ENCODE assay signal across 12 cellular contexts in the genomic region with DNA sequence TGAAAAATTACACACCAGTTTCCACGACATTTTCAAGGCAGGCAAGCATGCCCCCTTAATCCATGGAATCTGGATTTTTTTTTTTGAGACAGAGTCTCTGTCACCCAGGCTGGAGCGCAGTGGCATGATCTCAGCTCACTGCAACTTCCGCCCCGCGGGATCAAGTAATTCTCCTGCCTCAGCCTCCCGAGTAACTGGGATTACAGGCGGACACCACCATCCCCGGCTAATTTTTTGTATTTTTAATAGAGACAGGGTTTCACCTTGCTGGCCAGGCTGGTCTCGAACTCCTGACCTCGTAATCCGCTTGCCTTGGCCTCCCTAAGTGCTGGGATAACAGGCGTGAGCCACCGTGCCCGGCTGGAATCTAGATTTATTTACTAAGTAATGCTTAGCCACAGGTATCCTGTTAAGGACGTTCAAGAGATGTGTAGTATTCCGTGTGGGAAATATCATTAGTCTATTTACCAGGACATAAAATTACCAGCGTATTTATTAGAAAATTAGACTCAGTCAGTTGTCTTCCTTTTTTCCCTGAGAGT. TPM values are rescaled to one million over a fixed set of nuclear protein-coding genes. Genes with fewer than 3 reads are reported as not detected.
DNase-seq lines count a peak whose midpoint lies in the region; ATAC-seq, FAIRE-seq and TF ChIP-seq lines count a peak whose summit lies in the region.
"Had no signal": no experiment of that assay in that cellular context is flagged by ENCODE, and none has a peak within 500 bp of the region (broad histone marks: within the 10 kb centered on the region; RNA-seq: fewer than 3 reads in every experiment).

No MANE protein-coding gene starts in this region.

- BruUV-seq in GM12878 (replicated peaks; lab: Mats Ljungman, UMichigan) = no TSS peak

- H3K4me1 ChIP-seq in GM12878 (ENCODE audit: control insufficient read depth, insufficient read depth, low read length) (no peaks in the 10 kb centered on the region), psoas muscle (no peaks in the 10 kb centered on the region)

- H3K36me3 ChIP-seq in GM12878 (ENCODE audit: control insufficient read depth in 2 of 2, insufficient read depth in 2 of 2, low read length in 1 of 2) = peaks cover 0 to 8% of the 10 kb centered on the region in 2 experiments; a peak in 1 of 4 replicates
- no peaks in the 10 kb centered on the region for H3K36me3 ChIP-seq in psoas muscle (ENCODE audit: insufficient read depth in 1 of 2, low read depth in 1 of 2)

- peaks cover 78% of the 10 kb centered on the region for H3K79me2 ChIP-seq in GM12878 (ENCODE audit: control insufficient read depth, insufficient read depth, low read length)

- H3K27me3 ChIP-seq in GM12878 (replicated peaks in 1 of 2; ENCODE audit: control insufficient read depth in 2 of 2, insufficient read depth in 2 of 2, low read length in 1 of 2) (no peaks in the 10 kb centered on the region), psoas muscle (ENCODE audit: insufficient read depth in 3 of 3, low read length in 2 of 3) (no peaks in the 10 kb centered on the region)

- POLR2A ChIA-PET in GM12878 (lab: Charles Lee) = interaction anchor here (1.9 to 2.3 kb wide), 3 partner anchors 25 to 32 kb away, joined by 8 to 20 read pairs (median 14); partner anchors contain the start of gene IFI44L

- no peaks in the 10 kb centered on the region for H3K27me3 Mint-ChIP-seq in CD14-positive monocyte (ENCODE audit: low read depth in 3 of 3)

- no peak for TF ChIP-seq POLR2A in GM12878 (IDR thresholded peaks at IDR 0.05; ENCODE audit: low read depth, low read length)

- H2AFZ ChIP-seq in GM12878 (ENCODE audit: control insufficient read depth, low read depth, low read length) = no peak overlapping the region

- in situ Hi-C loops in GM12878 (cut with MboI) = no loop called here

- CTCF ChIA-PET in GM12878 (lab: Yijun Ruan, JAX) = interaction anchor here (1.4 kb wide), 1 partner anchor 26 kb away, joined by 4 read pairs; no protein-coding TSS in a partner anchor

- peak overlapping the region; percentile 78 for H3K4me3 ChIP-seq in GM12864 (ENCODE audit: low read depth, low read length)
- H3K4me3 ChIP-seq in GM12878 = peak overlapping the region; percentile 95
- peak overlapping the region; percentile 59 for H3K4me3 ChIP-seq in psoas muscle

- ATAC-seq in GM12878 (no peak), psoas muscle (no peak), GM19035 (IDR thresholded peaks at IDR 0.05; ENCODE audit: unreplicated experiment) (no peak)
- ATAC-seq: Panc1 had no signal

- H3K36me3 Mint-ChIP-seq in CD14-positive monocyte = peaks cover 20 to 36% of the 10 kb centered on the region in 2 donors

- H3K9me3 ChIP-seq in GM12878 (replicated peaks; ENCODE audit: control insufficient read depth, insufficient read depth, low read length) (peaks cover 10% of the 10 kb centered on the region), psoas muscle (no peaks in the 10 kb centered on the region)

- H3K4me2 ChIP-seq in GM12878 (ENCODE audit: control insufficient read depth, insufficient read depth) = peak overlapping the region; percentile 78

- H3K4me3 Mint-ChIP-seq in CD14-positive monocyte = peak overlapping the region; percentile 48 to 88

- DNase-seq in CD14-positive monocyte (ENCODE audit: low spot score) (no peak), GM12864 (ENCODE audit: low read depth) (no peak), GM12878 (ENCODE audit: low read depth, low spot score) (no peak), psoas muscle (no peak), NCI-H2171 treated with DMSO at 0.1 percent for 48 hours (lab: John Stamatoyannopoulos, UW) (no peak), ecto neural progenitor cell (ENCODE audit: low spot score) (no peak)
- DNase-seq: activated gamma-delta T cell, cortex of kidney, DMS153, NCI-H2227 treated with DMSO at 0.1 percent for 48 hours had no signal

- peak overlapping the region; percentile 84 for H3K9ac ChIP-seq in GM12878 (ENCODE audit: control insufficient read depth, insufficient read depth, low read length)

- no peak for TF ChIP-seq RAD21 in GM12878 (IDR thresholded peaks at IDR 0.05; ENCODE audit: insufficient read depth, low read depth, low read length)

- peaks cover 10 to 19% (median 17%) of the 10 kb centered on the region in 7 donors for H3K9me3 Mint-ChIP-seq in CD14-positive monocyte

- H3K27ac Mint-ChIP-seq in CD14-positive monocyte = peak overlapping the region in 1 of 7 donors; percentile 81

- H4K20me1 ChIP-seq in GM12878 (ENCODE audit: control insufficient read depth, insufficient read depth) = no peaks in the 10 kb centered on the region

- intact Hi-C loops in CD14-positive monocyte (cut with micrococcal nuclease) = no loop called here
- intact Hi-C loops in GM12878 (cut with micrococcal nuclease; ENCODE audit: unreplicated experiment) = loop anchor here (1.0 to 5.0 kb wide), 3 partner anchors 28 to 675 kb away; partner anchors contain the start of gene FUBP1
- intact Hi-C loops in psoas muscle (cut with DNase I) = no loop called here

- FAIRE-seq in GM12878 (lab: Jason Lieb, UNC) = no peak

- 55% methylated on average over 17 of the region's 17 CpGs for WGBS in GM12878 (ENCODE audit: insufficient coverage, insufficient replicate concordance, low lambda C conversion rate, missing lambda C conversion rate)
- WGBS in psoas muscle, 3 donors = 77 to 81% (median 79%) methylated on average over 17 of the region's 17 CpGs

- SMC1A ChIA-PET in GM12878 (lab: Charles Lee; ENCODE audit: uncharacterized antibody, unreplicated experiment) = interaction anchor here (1.0 to 1.7 kb wide), 4 partner anchors 24 to 30 kb away, joined by 3 to 14 read pairs (median 4); no protein-coding TSS in a partner anchor

- peaks cover 40% of the 10 kb centered on the region for H3K4me1 Mint-ChIP-seq in CD14-positive monocyte

- RAD21 ChIA-PET in GM12878 (lab: Charles Lee; ENCODE audit: unreplicated experiment) = interaction anchor here (0.9 to 1.2 kb wide), 3 partner anchors 25 to 35 kb away, joined by 3 to 4 read pairs (median 4); partner anchors contain the start of gene IFI44L

- TF ChIP-seq CTCF in CD14-positive monocyte (IDR thresholded peaks at IDR 0.05) (no peak), GM12864 (IDR thresholded peaks at IDR 0.05; ENCODE audit: low read depth, low read length, missing control alignments) (no peak), GM12878 (IDR thresholded peaks at IDR 0.05 in 2 of 3, conservative IDR thresholded peaks at IDR 0.05 in 1 of 3; ENCODE audit: control insufficient read depth in 2 of 3, extremely low read depth in 1 of 3, insufficient read depth in 1 of 3, low read depth in 3 of 3, low read length in 3 of 3) (no peak), psoas muscle (IDR thresholded peaks at IDR 0.05) (no peak)

- H3K27ac ChIP-seq in GM12878 (ENCODE audit: control insufficient read depth, insufficient read depth) = peak overlapping the region; percentile 82
- peak overlapping the region; percentile 54 for H3K27ac ChIP-seq in psoas muscle

- no peak for TF ChIP-seq EP300 in GM12878 (IDR thresholded peaks at IDR 0.05; ENCODE audit: borderline replicate concordance in 1 of 2, control insufficient read depth in 1 of 2, low read depth in 2 of 2, low read length in 2 of 2)

TF ChIP-seq in GM12878, 131 proteins besides CTCF, POLR2A, EP300 and RAD21 (continues in another document):
- TF ChIP-seq IKZF2 (IDR thresholded peaks at IDR 0.05) (0 out of 4 replicates have a peak, but pooled peaks of 1 of the 2 experiments have one; percentile 15), POLR2AphosphoS5 (IDR thresholded peaks at IDR 0.05; ENCODE audit: low read length) (peak; percentile 50; the same call in 1 of the 2 replicates), IKZF1 (conservative IDR thresholded peaks at IDR 0.05) (0 out of 2 replicates have a peak, but pooled peaks have one; percentile 24), YBX1 (IDR thresholded peaks at IDR 0.05) (no peak)

RNA-seq across cellular contexts. Expression of gene IFI44, which starts 2.5 kb away (rescaled TPM):
- polyA plus RNA-seq in CD14-positive monocyte = 10 to 100 TPM; 23.0 to 35.5 TPM
- total RNA-seq in GM12878 (2013; cell fraction: nucleolus; rRNA removed) = 142 and 145 TPM in 2 replicates
- 67.2 and 97.3 TPM in 2 replicates for total RNA-seq in GM12878 (2014; rRNA removed)
- total RNA-seq in GM12878 (2014; rRNA removed; fragmentation: Illumina TruSeq; extraction: Trizol) = 106 and 119 TPM in 2 replicates
- total RNA-seq in GM12878 (2021) = 74.0 and 79.2 TPM in 2 replicates
- 56.8 TPM for polyA plus RNA-seq in GM12878 (2011; ENCODE audit: low read depth)
- 272 and 466 TPM in 2 replicates for polyA plus RNA-seq in GM12878 (2011; rRNA removed)
- polyA plus RNA-seq in GM12878 (2011; cell fraction: cytosol; rRNA removed) = 65.6 and 77.9 TPM in 2 replicates
- polyA plus RNA-seq in GM12878 (2011; cell fraction: nucleus; rRNA removed) = 234 and 256 TPM in 2 replicates
- polyA plus RNA-seq in GM12878 (2012) = 83.6 and 95.2 TPM in 2 replicates
- polyA plus RNA-seq in GM12878 (2014; fragmentation: Illumina TruSeq; extraction: Trizol) = 120 and 175 TPM in 2 replicates
- 100 to 1,000 TPM in 1 of 2 experiments, 10 to 100 TPM in 1; 75.6 to 125 TPM for polyA plus RNA-seq in GM12878 (2014; fragmentation: Nextera tagmentation; extraction: Ambion mirVana)
- polyA plus RNA-seq in GM12878 (2014; rRNA removed) = 111 and 139 TPM in 2 replicates
- polyA plus RNA-seq in GM12878 (2016; fragmentation: Nextera tagmentation; extraction: Ambion mirVana) = 10 to 100 TPM; 37.7 to 40.9 TPM
- 94.7 and 151 TPM in 2 replicates for polyA minus RNA-seq in GM12878 (2011; rRNA and poly(A)+ RNA removed)
- polyA minus RNA-seq in GM12878 (2011; cell fraction: cytosol; rRNA and poly(A)+ RNA removed) = 40.8 and 52.7 TPM in 2 replicates
- 112 and 120 TPM in 2 replicates for polyA minus RNA-seq in GM12878 (2011; cell fraction: nucleus; rRNA and poly(A)+ RNA removed)
- 1 to 10 TPM; 3.3 to 6.8 (median 4.0) TPM for total RNA-seq in psoas muscle
- polyA plus RNA-seq in psoas muscle = 1 to 10 TPM; 3.3 to 5.0 (median 4.3) TPM

RNA-seq across cellular contexts. Expression of gene IFI44L, which starts 31.8 kb away (rescaled TPM):
- 10 to 100 TPM in 1 of 2 donors, 1 to 10 TPM in 1; 8.6 to 11.0 TPM for polyA plus RNA-seq in CD14-positive monocyte
- 614 and 643 TPM in 2 replicates for total RNA-seq in GM12878 (2013; cell fraction: nucleolus; rRNA removed)
- 150 and 212 TPM in 2 replicates for total RNA-seq in GM12878 (2014; rRNA removed)
- total RNA-seq in GM12878 (2014; rRNA removed; fragmentation: Illumina TruSeq; extraction: Trizol) = 243 and 303 TPM in 2 replicates
- 187 and 193 TPM in 2 replicates for total RNA-seq in GM12878 (2021)
- polyA plus RNA-seq in GM12878 (2011; ENCODE audit: low read depth) = 135 TPM
- 371 and 634 TPM in 2 replicates for polyA plus RNA-seq in GM12878 (2011; rRNA removed)
- polyA plus RNA-seq in GM12878 (2011; cell fraction: cytosol; rRNA removed) = 91.6 and 111 TPM in 2 replicates
- 333 and 408 TPM in 2 replicates for polyA plus RNA-seq in GM12878 (2011; cell fraction: nucleus; rRNA removed)
- 177 and 266 TPM in 2 replicates for polyA plus RNA-seq in GM12878 (2012)
- polyA plus RNA-seq in GM12878 (2014; fragmentation: Illumina TruSeq; extraction: Trizol) = 199 and 309 TPM in 2 replicates
- 100 to 1,000 TPM; 124 to 158 TPM for polyA plus RNA-seq in GM12878 (2014; fragmentation: Nextera tagmentation; extraction: Ambion mirVana)
- polyA plus RNA-seq in GM12878 (2014; rRNA removed) = 143 and 224 TPM in 2 replicates
- 10 to 100 TPM; 58.0 to 66.1 TPM for polyA plus RNA-seq in GM12878 (2016; fragmentation: Nextera tagmentation; extraction: Ambion mirVana)
- polyA minus RNA-seq in GM12878 (2011; rRNA and poly(A)+ RNA removed) = 175 and 241 TPM in 2 replicates
- 52.7 and 78.4 TPM in 2 replicates for polyA minus RNA-seq in GM12878 (2011; cell fraction: cytosol; rRNA and poly(A)+ RNA removed)
- polyA minus RNA-seq in GM12878 (2011; cell fraction: nucleus; rRNA and poly(A)+ RNA removed) = 305 and 307 TPM in 2 replicates
- 1 to 10 TPM; 2.5 to 5.6 (median 4.0) TPM for total RNA-seq in psoas muscle
- polyA plus RNA-seq in psoas muscle = 1 to 10 TPM in 2 of 3 donors, under 1 TPM in 1; 0.91 to 1.9 (median 1.6) TPM

Comparison
In these comparisons a context has a peak if more than half of its experiments do, and no peak if none do; other contexts are left out.
1. RNA of gene IFI44L, which starts 31.8 kb away (polyA plus RNA-seq): 58.0 to 634 TPM in GM12878; 8.6 to 11.0 TPM in CD14-positive monocyte and 0.91 to 1.9 TPM in psoas muscle; every median in the first group is over 4 times any median in the second.
2. Peak in every context shown above with its lines, with median percentiles within 50 percentile points of each other: H3K4me3 ChIP-seq.